8 cellular contexts compared by ENCODE assay signal in the genomic region with DNA sequence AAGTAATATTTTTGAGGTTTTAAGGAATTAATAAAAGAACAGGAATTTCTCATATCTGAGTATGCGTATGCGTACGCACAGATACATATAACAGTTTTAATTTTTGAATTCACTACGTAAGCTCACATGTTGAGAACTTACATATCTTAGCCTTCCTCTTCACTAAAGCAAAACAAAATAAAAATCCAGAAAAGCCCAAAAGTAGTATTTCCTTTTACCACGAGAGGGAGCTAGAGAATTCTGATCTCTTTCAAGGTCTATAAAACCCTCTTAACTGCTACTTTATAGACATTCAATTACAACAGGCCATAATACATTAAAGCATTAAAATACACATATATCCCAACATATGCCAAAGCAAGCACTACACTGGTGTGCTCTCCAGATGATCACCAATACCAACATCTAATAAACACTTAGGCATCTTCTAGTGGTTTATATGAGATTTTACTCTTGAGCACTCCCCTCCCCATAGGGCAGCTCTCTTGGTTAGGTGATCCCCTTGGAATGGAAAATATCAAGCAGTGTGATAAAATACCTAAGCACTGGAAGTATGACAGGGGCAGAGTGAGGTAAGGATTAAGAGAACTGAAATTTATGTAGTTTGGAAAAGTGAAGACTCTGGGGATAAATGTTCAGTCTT.
DNase-seq lines count a peak whose midpoint lies in the region; ATAC-seq, FAIRE-seq and TF ChIP-seq lines count a peak whose summit lies in the region.

No MANE protein-coding gene starts in this region.

- no peak overlapping the region for H4K91ac ChIP-seq in H9 (ENCODE audit: insufficient read length, low read depth, low read length)

- no peaks in the 10 kb centered on the region for H3K79me1 ChIP-seq in H9 (ENCODE audit: insufficient read depth, low read depth, low read length, poor library complexity, severe bottlenecking)

- H3K79me2 ChIP-seq in H9 (ENCODE audit: insufficient read depth, low read length) (no peaks in the 10 kb centered on the region), HepG2 (ENCODE audit: insufficient read depth, low read length) (no peaks in the 10 kb centered on the region)

- H3T11ph ChIP-seq in H9 (ENCODE audit: low read length) = no peak overlapping the region

- H3K36me3 ChIP-seq in body of pancreas (replicated peaks in 1 of 2; ENCODE audit: insufficient read depth in 1 of 2, low read depth in 2 of 2) = no peaks in the 10 kb centered on the region
- no peaks in the 10 kb centered on the region for H3K36me3 ChIP-seq in HepG2 (replicated peaks in 1 of 2; ENCODE audit: control insufficient read depth in 1 of 2, insufficient read depth in 2 of 2, low read length in 2 of 2)

- H3K23me2 ChIP-seq in H9 (ENCODE audit: insufficient read length, low read depth, low read length, poor library complexity, severe bottlenecking) = no peaks in the 10 kb centered on the region

- H4K8ac ChIP-seq in H9 (replicated peaks; ENCODE audit: insufficient read length, low read depth, low read length) = no peak overlapping the region

- H3K9me3 ChIP-seq in H9 (ENCODE audit: control insufficient read depth, low read depth, low read length) = no peaks in the 10 kb centered on the region
- no peaks in the 10 kb centered on the region for H3K9me3 ChIP-seq in body of pancreas
- H3K9me3 ChIP-seq in HepG2 (ENCODE audit: low read length) = no peaks in the 10 kb centered on the region

- H2BK5ac ChIP-seq in H9 (ENCODE audit: insufficient read length, low read length) = no peak overlapping the region

- H3K27ac ChIP-seq in C4-2B (no peak overlapping the region), H9 (ENCODE audit: insufficient read length, low read depth, low read length) (no peak overlapping the region), body of pancreas (no peak overlapping the region), HepG2 (ENCODE audit: extremely low read length, insufficient read depth, low read length) (no peak overlapping the region)

- H4K5ac ChIP-seq in H9 (ENCODE audit: insufficient read length, low read depth, low read length) = no peak overlapping the region

- WGBS in H9 (ENCODE audit: extremely low coverage, insufficient read length, low lambda C conversion rate) = no CpG with 5 or more reads among the region's 5 CpGs
- WGBS in body of pancreas, 2 donors = 4 to 7% methylated on average over 5 of the region's 5 CpGs
- WGBS in HepG2 (ENCODE audit: low lambda C conversion rate) = under 1% methylated on average over 5 of the region's 5 CpGs

- FAIRE-seq in HepG2 (lab: Jason Lieb, UNC) = no peak

- no TSS peak for BruUV-seq in HepG2 (replicated peaks; lab: Mats Ljungman, UMichigan)

- no peak overlapping the region for H3K18ac ChIP-seq in H9 (ENCODE audit: insufficient read length, low read depth, low read length)

- no peak overlapping the region for H3K27ac Mint-ChIP-seq in H9

- CTCF ChIA-PET in HepG2 (lab: Yijun Ruan, JAX; ENCODE audit: low intra/inter-chr PET ratio, low total read pairs) = interaction anchor here (1.2 to 2.4 kb wide), 3 partner anchors 258 to 283 kb away, joined by 5 to 10 read pairs (median 7); partner anchors contain the start of gene HOXB5

- H2AFZ ChIP-seq in H9 (ENCODE audit: low read length) (no peak overlapping the region), HepG2 (ENCODE audit: low read length) (no peak overlapping the region)

- no peak overlapping the region for H3K14ac ChIP-seq in H9 (ENCODE audit: insufficient read depth, low read length)

- no peak overlapping the region for H3K56ac ChIP-seq in H9 (ENCODE audit: insufficient read length, low read depth, low read length)

- H2BK120ac ChIP-seq in H9 (ENCODE audit: low read depth, low read length, poor library complexity, severe bottlenecking) = no peak overlapping the region

- H3K27me3 Mint-ChIP-seq in H9 (ENCODE audit: low read depth) = peaks cover 64% of the 10 kb centered on the region

- in situ Hi-C loops in HepG2 (cut with HindIII; ENCODE audit: extremely low pct_ligation_motif_present, low pct_unique_long_range_greater_than_20kb) = no loop called here

- no peaks in the 10 kb centered on the region for H3K4me1 Mint-ChIP-seq in H9

- no peak overlapping the region for H2BK20ac ChIP-seq in H9 (ENCODE audit: low read depth, low read length, poor library complexity, severe bottlenecking)

- no peak overlapping the region for H3K4ac ChIP-seq in H9 (ENCODE audit: low read depth, low read length)

- H2BK12ac ChIP-seq in H9 (ENCODE audit: insufficient read length, low read depth, low read length) = no peak overlapping the region

- TF ChIP-seq POLR2A in body of pancreas (IDR thresholded peaks at IDR 0.05) = no peak
- no peak for TF ChIP-seq POLR2A in HepG2 (IDR thresholded peaks at IDR 0.05; ENCODE audit: insufficient read depth in 1 of 2, low read depth in 2 of 2, low read length in 2 of 2)

- no peaks in the 10 kb centered on the region for H3K9me3 Mint-ChIP-seq in H9

- H4K20me1 ChIP-seq in H9 (ENCODE audit: control insufficient read depth, insufficient read depth, insufficient read length) (no peaks in the 10 kb centered on the region), HepG2 (ENCODE audit: insufficient read depth, low read length) (no peaks in the 10 kb centered on the region)

- H2AK5ac ChIP-seq in H9 (ENCODE audit: insufficient read length, low read length) = no peak overlapping the region

- TF ChIP-seq RAD21 in HepG2 (CRISPR knock-in tag; IDR thresholded peaks at IDR 0.05) = peak; percentile 26; the same call in 1 of the 2 replicates

- ATAC-seq in body of pancreas = peak; percentile 50
- no peak for ATAC-seq in HepG2
- ATAC-seq in HG03175 (IDR thresholded peaks at IDR 0.05; ENCODE audit: unreplicated experiment) = no peak
- ATAC-seq in HG03439 (IDR thresholded peaks at IDR 0.05; ENCODE audit: unreplicated experiment) = no peak

- H3K4me3 Mint-ChIP-seq in H9 = no peak overlapping the region

- H3K23ac ChIP-seq in H9 (ENCODE audit: insufficient read length, low read depth, low read length) = no peak overlapping the region

- intact Hi-C loops in body of pancreas (cut with DNase I) (loop anchor here (10.0 kb wide), 1 partner anchor 279 kb away; the partner anchor contains the start of genes HOXB7 and HOXB8), HepG2 (cut with micrococcal nuclease; ENCODE audit: unreplicated experiment) (loop anchor here (1.0 to 10.0 kb wide), 3 partner anchors 181 to 282 kb away; no protein-coding TSS in a partner anchor)

- no peak overlapping the region for H3K4me2 ChIP-seq in H9 (ENCODE audit: insufficient read depth, insufficient read length, low read length)
- no peak overlapping the region for H3K4me2 ChIP-seq in HepG2 (ENCODE audit: low read depth, low read length)

- no peaks in the 10 kb centered on the region for H3K36me3 Mint-ChIP-seq in H9 (ENCODE audit: insufficient read depth in 1 of 3, low read depth in 3 of 3)

- TF ChIP-seq EP300 in HepG2 (IDR thresholded peaks at IDR 0.05; ENCODE audit: low read depth in 2 of 2, low read length in 2 of 2) (no peak), HepG2 (CRISPR knock-in tag; IDR thresholded peaks at IDR 0.05; ENCODE audit: borderline replicate concordance) (no peak)

- TF ChIP-seq CTCF in C4-2B (conservative IDR thresholded peaks at IDR 0.05) (peak; percentile 88), H9 (conservative IDR thresholded peaks at IDR 0.05) (peak; percentile 85), body of pancreas (IDR thresholded peaks at IDR 0.05) (peak; percentile 45 to 72 (median 69)), HepG2 (CRISPR knock-in tag; IDR thresholded peaks at IDR 0.05) (peak; percentile 67)

- H3K4me3 ChIP-seq in body of pancreas (no peak overlapping the region), HepG2 (replicated peaks in 1 of 3; ENCODE audit: insufficient read depth in 1 of 3, low read depth in 2 of 3, low read length in 3 of 3) (no peak overlapping the region)

- H3K4me1 ChIP-seq in H9 (ENCODE audit: insufficient read depth, low read length) (no peaks in the 10 kb centered on the region), body of pancreas (no peaks in the 10 kb centered on the region), HepG2 (ENCODE audit: insufficient read depth, low read length) (no peaks in the 10 kb centered on the region)

- no peak for DNase-seq in H9
- DNase-seq in NCI-H526 treated with DMSO at 0.1 percent for 48 hours (lab: John Stamatoyannopoulos, UW) = peak; percentile 57
- DNase-seq in body of pancreas = no peak
- peak; percentile 42 for DNase-seq in HepG2 (ENCODE audit: low spot score)
- DNase-seq in activated naive CD4-positive, alpha-beta T cell treated with Interleukin-2 at 50 U/mL for 16 hours = no peak

- no peak overlapping the region for H2BK15ac ChIP-seq in H9 (ENCODE audit: low read depth, low read length)

- POLR2A ChIA-PET in HepG2 (lab: Yijun Ruan, JAX) = no interaction called here

- H3K27me3 ChIP-seq in H9 (ENCODE audit: insufficient read depth, low read length) (peaks cover 5% of the 10 kb centered on the region; the same call in 1 of the 2 replicates), body of pancreas (peaks cover 0 to 10% of the 10 kb centered on the region in 2 donors), HepG2 (ENCODE audit: control insufficient read depth in 1 of 2, insufficient read depth in 2 of 2, low read length in 2 of 2) (no peaks in the 10 kb centered on the region; a peak in 2 of 5 replicates)

- H3K9ac ChIP-seq in H9 (ENCODE audit: extremely low read depth, insufficient read length, low read length) = no peak overlapping the region
- H3K9ac ChIP-seq in HepG2 (ENCODE audit: insufficient read depth, low read depth, low read length) = no peak overlapping the region

TF ChIP-seq in HepG2, 621 proteins besides CTCF, POLR2A, EP300 and RAD21 (continues in another document):
- TF ChIP-seq ZFP62 (CRISPR knock-in tag; IDR thresholded peaks at IDR 0.05) (no peak), KLF16 (CRISPR knock-in tag; IDR thresholded peaks at IDR 0.05) (0 out of 4 replicates have a peak, but pooled peaks of 1 of the 2 experiments have one; percentile 12), ZNF563 (CRISPR knock-in tag; IDR thresholded peaks at IDR 0.05) (no peak)

Comparison
In these comparisons a context has a peak if more than half of its experiments do, and no peak if none do; other contexts are left out.
1. DNase-seq: peak in NCI-H526 treated with DMSO at 0.1 percent for 48 hours (single experiment) and HepG2 (single experiment); none in H9 (single experiment), body of pancreas (0 of 4) and activated naive CD4-positive, alpha-beta T cell treated with Interleukin-2 at 50 U/mL for 16 hours (single experiment).
2. Peak in every context shown above with its lines, with median percentiles within 50 percentile points of each other: CTCF ChIP-seq.